ENCODE assay signal across 13 cellular contexts in the genomic region with DNA sequence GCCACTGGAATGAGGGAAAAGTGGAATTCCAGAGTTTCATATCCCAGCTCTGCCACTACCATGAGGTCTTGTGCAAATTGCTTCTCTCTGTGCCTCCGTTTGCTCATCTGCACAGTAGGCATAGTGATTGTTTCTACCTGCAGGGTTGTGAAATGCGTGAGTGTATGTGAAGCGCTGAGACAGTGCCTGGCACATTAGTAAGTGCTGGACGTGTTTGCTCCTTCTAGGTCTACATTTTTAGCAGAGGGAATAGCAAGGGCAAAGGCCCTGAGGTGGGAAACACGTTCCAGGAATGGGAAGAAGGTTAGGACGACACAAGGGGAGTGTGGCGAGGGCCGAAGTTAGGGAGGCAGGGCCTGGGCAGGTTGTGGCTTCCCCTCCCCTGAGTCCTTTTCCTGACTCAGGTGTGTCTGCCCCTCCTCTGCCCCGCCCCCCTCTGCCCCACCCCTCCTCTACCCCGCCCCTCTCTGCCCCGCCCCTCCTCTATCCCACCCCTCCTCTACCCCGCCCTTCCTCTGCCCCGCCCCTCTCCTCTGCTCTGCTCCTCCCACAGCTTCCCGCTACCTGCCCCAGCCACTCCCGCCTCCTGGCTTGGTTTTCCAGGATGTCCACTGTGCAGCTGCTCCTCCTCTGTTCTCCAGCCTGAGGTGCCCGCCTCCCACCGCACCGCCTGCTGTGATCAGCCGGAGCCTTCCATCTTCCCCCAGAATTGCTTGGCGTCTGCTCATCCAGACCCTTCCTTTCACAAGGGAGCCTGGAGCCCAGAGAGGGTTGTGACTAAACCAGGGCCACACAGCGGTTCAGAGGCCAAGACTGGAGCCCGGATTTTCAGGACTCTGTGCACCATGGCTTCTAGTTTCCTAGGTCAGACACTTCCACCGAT. TPM values are rescaled to one million over a fixed set of nuclear protein-coding genes. Genes with fewer than 3 reads are reported as not detected.
A peak's percentile ranks its signal among the peaks of the same experiment; 100 is the strongest.
DNase-seq lines count a peak whose midpoint lies in the region; TF ChIP-seq lines count a peak whose summit lies in the region.
"Had no signal": no experiment of that assay in that cellular context is flagged by ENCODE, and none has a peak within 500 bp of the region (broad histone marks: within the 10 kb centered on the region; RNA-seq: fewer than 3 reads in every experiment).

No MANE protein-coding gene starts in this region.

- TF ChIP-seq CTCF in epithelial cell of esophagus (IDR thresholded peaks at IDR 0.05; ENCODE audit: insufficient read depth, low read depth, low read length, missing control alignments), result no peak

- DNase-seq in HPDE6-E6E7 (ENCODE audit: extremely low spot score) (peak; percentile 86), NCI-H748 (lab: John Stamatoyannopoulos, UW; ENCODE audit: unreplicated experiment) (peak; percentile 81), epithelial cell of esophagus (ENCODE audit: low read depth) (peak; percentile 86), renal cortical epithelial cell (ENCODE audit: low read depth) (peak; percentile 23), cerebellum (ENCODE audit: low spot score) (no peak), GOT3 (lab: John Stamatoyannopoulos, UW) (no peak)
- DNase-seq in activated T-cell treated with anti-CD3 and anti-CD28 coated beads, Interleukin-2, amount 50 U/mL, for 48 hours, result no peak
- DNase-seq in activated CD8-positive, alpha-beta memory T cell treated with anti-CD3 and anti-CD28 coated beads for 24 hours, result no peak
- DNase-seq: activated CD8-positive, alpha-beta memory T cell treated with anti-CD3 and anti-CD28 coated beads, Interleukin-2, amount 10 ng/mL, durations not matched to agents 7 days and 5 days; foreskin melanocyte; naive thymus-derived CD8-positive, alpha-beta T cell; stimulated activated CD4-positive, alpha-beta T cell treated with anti-CD3 and anti-CD28 coated beads, Interleukin-2, amount 100 ng/mL, for 24 hours had no signal

- H3K4me3 ChIP-seq in epithelial cell of esophagus (ENCODE audit: low read length), result no peak overlapping the region
- H3K4me3 ChIP-seq: SJSA1 had no signal

RNA-seq across cellular contexts. Expression of gene SMAD6, which starts 31.1 kb away (rescaled TPM):
- total RNA-seq in renal cortical epithelial cell (2.6 and 20.8 TPM in 2 replicates), cerebellum (10.8 TPM)

Comparison
In these comparisons a context has a peak if more than half of its experiments do, and no peak if none do; other contexts are left out.
1. DNase-seq: peak in HPDE6-E6E7 (single experiment), NCI-H748 (single experiment), epithelial cell of esophagus (single experiment) and renal cortical epithelial cell (single experiment); none in activated T-cell treated with anti-CD3 and anti-CD28 coated beads, Interleukin-2, amount 50 U/mL, for 48 hours (0 of 2), cerebellum (single experiment), GOT3 (single experiment) and activated CD8-positive, alpha-beta memory T cell treated with anti-CD3 and anti-CD28 coated beads for 24 hours (single experiment).